ENCODE assay signal across 1 cellular context in genomic region chr6:32148289-32148688, GRCh38.
A peak's percentile ranks its signal among the peaks of the same experiment; 100 is the strongest.
TF ChIP-seq lines count a peak whose summit lies in the region.

No MANE protein-coding gene starts in this region.

TF ChIP-seq in H1, 55 proteins besides CTCF, POLR2A, EP300 and RAD21:
- TF ChIP-seq SP1 (IDR thresholded peaks at IDR 0.05; ENCODE audit: low read depth, low read length) (peak; percentile 4; the same call in 1 of the 2 replicates), HDAC6 (IDR thresholded peaks at IDR 0.05; ENCODE audit: low read depth, low read length) (no peak), ASH2L (IDR thresholded peaks at IDR 0.05; ENCODE audit: low read length) (peak; percentile 47), TCF12 (IDR thresholded peaks at IDR 0.05; ENCODE audit: low read depth, low read length) (no peak), GTF2F1 (IDR thresholded peaks at IDR 0.05; ENCODE audit: borderline replicate concordance, low read depth, low read length) (no peak), NRF1 (IDR thresholded peaks at IDR 0.05; ENCODE audit: low read depth, low read length) (no peak), BCL11A (IDR thresholded peaks at IDR 0.05; ENCODE audit: low read depth in 2 of 2, low read length in 2 of 2) (no peak), RFX5 (IDR thresholded peaks at IDR 0.05; ENCODE audit: borderline replicate concordance, low read depth, low read length) (no peak)
